13 cellular contexts compared by ENCODE assay signal in genomic region chrX:68666580-68666979, GRCh38.
"Had no signal": no experiment of that assay in that cellular context is flagged by ENCODE, and none has a peak within 500 bp of the region (broad histone marks: within the 10 kb centered on the region; RNA-seq: fewer than 3 reads in every experiment).

No MANE protein-coding gene starts in this region.

- H3K27ac ChIP-seq: sigmoid colon, suprapubic skin, vagina had no signal

- H3K36me3 Mint-ChIP-seq: activated naive CD8-positive, alpha-beta T cell treated with anti-CD3 and anti-CD28 coated beads for 36 hours had no signal

- DNase-seq: activated CD4-positive, alpha-beta T cell treated with anti-CD3 and anti-CD28 coated beads, Interleukin-2, amount 50 U/mL, for 4 hours; activated effector memory CD4-positive, alpha-beta T cell treated with Interleukin-2 at 50 U/mL for 16 hours; activated naive CD8-positive, alpha-beta T cell treated with anti-CD3 and anti-CD28 coated beads for 36 hours; activated T-cell treated with anti-CD3 and anti-CD28 coated beads, Interleukin-2, amount 50 U/mL, for 24 hours; sigmoid colon; stimulated activated CD4-positive, alpha-beta T cell treated with anti-CD3 and anti-CD28 coated beads, Interleukin-12 subunit alpha, Interleukin-12 subunit beta, amount 100 ng/mL, for 4 hours; stimulated activated naive CD4-positive, alpha-beta T cell treated with Interleukin-2 at 50 U/mL for 16 hours; T-helper 2 cell had no signal

- H3K27me3 ChIP-seq: esophagus muscularis mucosa, sigmoid colon, suprapubic skin, vagina had no signal

- H3K4me1 ChIP-seq: sigmoid colon, suprapubic skin, vagina had no signal

- H3K9me3 Mint-ChIP-seq: activated naive CD8-positive, alpha-beta T cell treated with anti-CD3 and anti-CD28 coated beads for 36 hours; activated T-cell treated with anti-CD3 and anti-CD28 coated beads, Interleukin-2, amount 50 U/mL, for 24 hours had no signal

- H3K36me3 ChIP-seq: esophagus muscularis mucosa, sigmoid colon, suprapubic skin, vagina had no signal

- H3K9me3 ChIP-seq: esophagus muscularis mucosa, sigmoid colon, suprapubic skin, vagina had no signal

- ATAC-seq: activated CD4-positive, CD25-positive, alpha-beta regulatory T cell treated with anti-CD3 and anti-CD28 coated beads, Interleukin-2, amount 50 U/mL, for 24 hours; left lobe of liver had no signal

- H3K4me3 Mint-ChIP-seq: activated naive CD8-positive, alpha-beta T cell treated with anti-CD3 and anti-CD28 coated beads for 36 hours; activated T-cell treated with anti-CD3 and anti-CD28 coated beads, Interleukin-2, amount 50 U/mL, for 24 hours had no signal

- H3K4me3 ChIP-seq: esophagus muscularis mucosa, sigmoid colon, suprapubic skin, vagina had no signal

- H3K4me1 Mint-ChIP-seq: activated naive CD8-positive, alpha-beta T cell treated with anti-CD3 and anti-CD28 coated beads for 36 hours had no signal

- H3K27ac Mint-ChIP-seq: activated naive CD8-positive, alpha-beta T cell treated with anti-CD3 and anti-CD28 coated beads for 36 hours; activated T-cell treated with anti-CD3 and anti-CD28 coated beads, Interleukin-2, amount 50 U/mL, for 24 hours had no signal
